Comparison of ENCODE assay signal across 10 cellular contexts in the genomic region with DNA sequence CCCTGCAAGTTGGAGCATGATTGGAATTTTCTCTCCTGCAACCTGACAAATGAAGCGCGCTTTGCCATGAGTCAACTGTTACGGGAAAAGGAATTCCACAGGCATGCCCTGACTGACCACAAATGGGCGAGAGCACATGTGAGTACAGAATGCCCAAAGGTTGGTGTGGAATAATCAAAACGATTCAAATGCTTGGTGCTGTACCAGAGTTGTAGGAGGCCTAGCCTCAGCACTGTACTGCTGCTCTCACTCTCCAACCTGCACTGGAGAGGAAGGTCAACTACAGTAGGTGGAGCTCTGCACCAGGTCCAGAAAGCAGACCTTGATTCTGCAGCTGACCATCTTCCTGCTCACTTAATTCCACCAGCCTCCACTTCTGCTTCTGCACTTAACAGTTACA.
DNase-seq lines count a peak whose midpoint lies in the region; ATAC-seq and TF ChIP-seq lines count a peak whose summit lies in the region.
"Had no signal": no experiment of that assay in that cellular context is flagged by ENCODE, and none has a peak within 500 bp of the region (broad histone marks: within the 10 kb centered on the region; RNA-seq: fewer than 3 reads in every experiment).

No MANE protein-coding gene starts in this region.

- ATAC-seq in HG02610 (IDR thresholded peaks at IDR 0.05; ENCODE audit: unreplicated experiment) = no peak

- TF ChIP-seq CTCF in GM06990 (IDR thresholded peaks at IDR 0.05; ENCODE audit: insufficient read depth, low read length, poor library complexity, severe bottlenecking) = peak; percentile 10

- no peak for DNase-seq in GM06990 (ENCODE audit: extremely low read depth, insufficient read length)
- DNase-seq in SHP77 (lab: John Stamatoyannopoulos, UW) = peak; percentile 15 to 65
- DNase-seq in fibroblast of peridontal ligament (ENCODE audit: extremely low read depth) = peak; percentile 65
- peak; percentile 11 for DNase-seq in pulmonary artery endothelial cell (ENCODE audit: low read depth, low spot score)
- no peak for DNase-seq in activated effector memory CD4-positive, alpha-beta T cell treated with Interleukin-2 at 50 U/mL for 16 hours
- no peak for DNase-seq in activated CD8-positive, alpha-beta memory T cell treated with anti-CD3 and anti-CD28 coated beads, Interleukin-2, amount 50 U/mL, for 48 hours
- DNase-seq in NCI-H1048 (lab: John Stamatoyannopoulos, UW) = no peak
- DNase-seq: activated gamma-delta T cell treated with Interleukin-2 at 50 U/mL for 16 hours, NCI-H1694 had no signal

- no peaks in the 10 kb centered on the region; the same call in 1 of the 2 replicates for H3K27me3 ChIP-seq in GM06990 (replicated peaks; ENCODE audit: control insufficient read depth, insufficient read depth, low read length)

- no peaks in the 10 kb centered on the region for H3K36me3 ChIP-seq in GM06990 (ENCODE audit: control insufficient read depth, insufficient read depth, low read length)

- no peak overlapping the region for H3K4me3 ChIP-seq in GM06990 (replicated peaks; ENCODE audit: low read depth, low read length)

Comparison
In these comparisons a context has a peak if more than half of its experiments do, and no peak if none do; other contexts are left out.
1. DNase-seq: peak in SHP77 (2 of 2), fibroblast of peridontal ligament (single experiment) and pulmonary artery endothelial cell (single experiment); none in GM06990 (single experiment), activated effector memory CD4-positive, alpha-beta T cell treated with Interleukin-2 at 50 U/mL for 16 hours (single experiment), activated CD8-positive, alpha-beta memory T cell treated with anti-CD3 and anti-CD28 coated beads, Interleukin-2, amount 50 U/mL, for 48 hours (single experiment) and NCI-H1048 (single experiment).